In genomic region chr4:142615324-142615665, GRCh38 we compare ENCODE assay signal across 20 cellular contexts.
DNase-seq lines count a peak whose midpoint lies in the region; ATAC-seq and TF ChIP-seq lines count a peak whose summit lies in the region.
"Had no signal": no experiment of that assay in that cellular context is flagged by ENCODE, and none has a peak within 500 bp of the region (broad histone marks: within the 10 kb centered on the region; RNA-seq: fewer than 3 reads in every experiment).

No MANE protein-coding gene starts in this region.

- TF ChIP-seq CTCF in HFF-Myc (IDR thresholded peaks at IDR 0.05; ENCODE audit: low read depth, low read length, missing control alignments) (no peak), fibroblast of pulmonary artery (IDR thresholded peaks at IDR 0.05; ENCODE audit: low read length, missing control alignments) (no peak)

- ATAC-seq in GM18498 (IDR thresholded peaks at IDR 0.05; ENCODE audit: unreplicated experiment) = no peak
- ATAC-seq in HG03457 (IDR thresholded peaks at IDR 0.05; ENCODE audit: unreplicated experiment) = no peak
- ATAC-seq: activated CD4-positive, CD25-positive, alpha-beta regulatory T cell treated with anti-CD3 and anti-CD28 coated beads, Interleukin-2, amount 50 U/mL, for 24 hours; left cardiac atrium had no signal

- no peak overlapping the region for H3K4me3 ChIP-seq in HFF-Myc (replicated peaks; ENCODE audit: low read depth, low read length)
- H3K4me3 ChIP-seq in fibroblast of pulmonary artery (replicated peaks; ENCODE audit: low read depth, low read length) = no peak overlapping the region
- H3K4me3 ChIP-seq: heart left ventricle, prostate gland had no signal

- peak; percentile 37 for DNase-seq in HFF-Myc (ENCODE audit: extremely low read depth, low read depth)
- DNase-seq in RPMI7951 (ENCODE audit: low read depth) = peak; percentile 83
- DNase-seq in fibroblast of pulmonary artery (ENCODE audit: low read depth) = peak; percentile 50
- DNase-seq in renal cortical epithelial cell (ENCODE audit: low read depth) = peak; percentile 35
- DNase-seq in NCI-H2171 (lab: John Stamatoyannopoulos, UW) = no peak
- DNase-seq in HPDE6-E6E7 (ENCODE audit: extremely low spot score) = no peak
- DNase-seq: activated naive CD4-positive, alpha-beta T cell; caudate nucleus; CD4-positive, CD25-positive, alpha-beta regulatory T cell; DND-41; H9; heart left ventricle; left cardiac atrium; NCI-H2081; NCI-H748 treated with DMSO at 0.1 percent for 48 hours; substantia nigra had no signal

Comparison
In these comparisons a context has a peak if more than half of its experiments do, and no peak if none do; other contexts are left out.
1. DNase-seq: peak in HFF-Myc (single experiment), RPMI7951 (single experiment), fibroblast of pulmonary artery (single experiment) and renal cortical epithelial cell (single experiment); none in NCI-H2171 (single experiment) and HPDE6-E6E7 (single experiment).